ENCODE assay signal across 11 cellular contexts in genomic region chr9:92242115-92242778, GRCh38. TPM values are rescaled to one million over a fixed set of nuclear protein-coding genes. Genes with fewer than 3 reads are reported as not detected.
A peak's percentile ranks its signal among the peaks of the same experiment; 100 is the strongest.
DNase-seq lines count a peak whose midpoint lies in the region; ATAC-seq, FAIRE-seq and TF ChIP-seq lines count a peak whose summit lies in the region.
"Had no signal": no experiment of that assay in that cellular context is flagged by ENCODE, and none has a peak within 500 bp of the region (broad histone marks: within the 10 kb centered on the region; RNA-seq: fewer than 3 reads in every experiment).

No MANE protein-coding gene starts in this region.

- DNase-seq in heart right ventricle (no peak), right atrium auricular region (ENCODE audit: low spot score) (no peak), astrocyte (ENCODE audit: low read depth) (peak; percentile 78), keratinocyte (ENCODE audit: low read depth, low spot score) (no peak), NCI-H345 treated with DMSO at 0.1 percent for 48 hours (lab: John Stamatoyannopoulos, UW; ENCODE audit: unreplicated experiment) (no peak), cerebellar nuclear complex (lab: John Stamatoyannopoulos, UW) (no peak), NCI-H345 (lab: John Stamatoyannopoulos, UW) (no peak)
- no peak for DNase-seq in activated CD4-positive, CD25-positive, alpha-beta regulatory T cell (lab: John Stamatoyannopoulos, UW)
- DNase-seq: erythroblast; NCI-H2029; stimulated activated CD4-positive, alpha-beta T cell treated with anti-CD3 and anti-CD28 coated beads, Interleukin-12 subunit alpha, Interleukin-12 subunit beta, amount 100 ng/mL, for 4 hours had no signal

- H3K4me1 ChIP-seq in heart right ventricle (no peaks in the 10 kb centered on the region), right atrium auricular region (no peaks in the 10 kb centered on the region), astrocyte (ENCODE audit: insufficient read depth, low read length) (peaks cover 47% of the 10 kb centered on the region), keratinocyte (ENCODE audit: control insufficient read depth, extremely low read depth, insufficient read depth, low read length) (peaks cover 3% of the 10 kb centered on the region)

- dilution Hi-C loops in keratinocyte (cut with MboI; ENCODE audit: extremely low pct_ligation_motif_present, low sequenced_read_pairs): no loop called here

- H2AFZ ChIP-seq in astrocyte (ENCODE audit: low read depth, low read length) (no peak overlapping the region), keratinocyte (ENCODE audit: control insufficient read depth, low read length) (no peak overlapping the region)

- H3K4me3 ChIP-seq in heart right ventricle (no peak overlapping the region), right atrium auricular region (no peak overlapping the region), astrocyte (ENCODE audit: insufficient read depth, low read depth, low read length) (no peak overlapping the region), keratinocyte (ENCODE audit: control insufficient read depth in 2 of 3, extremely low read depth in 1 of 3, insufficient read depth in 2 of 3, low read depth in 1 of 3, low read length in 3 of 3) (no peak overlapping the region)

- H3K9ac ChIP-seq in astrocyte (ENCODE audit: low read length) (peak overlapping the region; percentile 17), keratinocyte (ENCODE audit: control insufficient read depth, extremely low read depth, insufficient read depth, low read length) (no peak overlapping the region)

- H3K4me3 Mint-ChIP-seq in astrocyte (ENCODE audit: unreplicated experiment): no peak overlapping the region

- H3K9me3 ChIP-seq in heart right ventricle (no peaks in the 10 kb centered on the region), right atrium auricular region (no peaks in the 10 kb centered on the region), astrocyte (ENCODE audit: insufficient read depth, low read depth, low read length) (no peaks in the 10 kb centered on the region), keratinocyte (ENCODE audit: control insufficient read depth, low read depth, low read length) (no peaks in the 10 kb centered on the region)

- ATAC-seq in heart right ventricle: no peak

- WGBS in heart right ventricle, 2 donors: 65 to 66% methylated on average over 3 of the region's 3 CpGs

- peak in 7 of 9 donors; percentile 9 to 43 (median 26) for TF ChIP-seq CTCF in heart right ventricle (IDR thresholded peaks at IDR 0.05)
- TF ChIP-seq CTCF in right atrium auricular region (IDR thresholded peaks at IDR 0.05): peak in 1 of 2 donors; percentile 42
- peak; percentile 66 for TF ChIP-seq CTCF in astrocyte (IDR thresholded peaks at IDR 0.05; ENCODE audit: insufficient read depth, low read depth, low read length)
- TF ChIP-seq CTCF in keratinocyte (optimal IDR thresholded peaks at IDR 0.05 in 1 of 3, IDR thresholded peaks at IDR 0.05 in 1 of 3, conservative IDR thresholded peaks at IDR 0.05 in 1 of 3; ENCODE audit: extremely low read depth in 1 of 3, insufficient read depth in 2 of 3, low read length in 3 of 3): peak; percentile 12 to 24 (median 18)

- intact Hi-C loops in heart right ventricle (cut with DNase I): loop anchor here in 5 of 10 donors (1.0 to 10.0 kb wide), 4 partner anchors 35 to 107 kb away; no protein-coding TSS in a partner anchor

- H4K20me1 ChIP-seq in astrocyte (ENCODE audit: insufficient read depth, low read length): no peaks in the 10 kb centered on the region
- peaks cover 3% of the 10 kb centered on the region for H4K20me1 ChIP-seq in keratinocyte (ENCODE audit: control insufficient read depth, extremely low read depth, insufficient read depth, low read length)

- H3K36me3 Mint-ChIP-seq in astrocyte (ENCODE audit: low read depth, unreplicated experiment): peaks cover 33% of the 10 kb centered on the region

- peaks cover 0 to 100% (median 96%) of the 10 kb centered on the region in 9 donors for H3K36me3 ChIP-seq in heart right ventricle
- H3K36me3 ChIP-seq in right atrium auricular region: peaks cover 94% of the 10 kb centered on the region
- H3K36me3 ChIP-seq in astrocyte (ENCODE audit: insufficient read depth, low read length): peaks cover 71% of the 10 kb centered on the region
- H3K36me3 ChIP-seq in keratinocyte (ENCODE audit: control insufficient read depth in 2 of 2, extremely low read depth in 1 of 2, insufficient read depth in 2 of 2, low read length in 2 of 2): peaks cover 41 to 87% of the 10 kb centered on the region in 2 experiments

- no peaks in the 10 kb centered on the region for H3K27me3 Mint-ChIP-seq in astrocyte (ENCODE audit: low read depth, unreplicated experiment)

- H3K27me3 ChIP-seq in heart right ventricle (no peaks in the 10 kb centered on the region), right atrium auricular region (no peaks in the 10 kb centered on the region), astrocyte (ENCODE audit: insufficient read depth, low read length) (no peaks in the 10 kb centered on the region), keratinocyte (ENCODE audit: control insufficient read depth, extremely low read depth, insufficient read depth, low read length) (no peaks in the 10 kb centered on the region)

- H3K79me2 ChIP-seq in astrocyte (ENCODE audit: insufficient read depth, low read length) (no peaks in the 10 kb centered on the region), keratinocyte (ENCODE audit: control insufficient read depth, insufficient read depth, low read length) (no peaks in the 10 kb centered on the region)

- no peaks in the 10 kb centered on the region for H3K9me1 ChIP-seq in keratinocyte (ENCODE audit: control insufficient read depth, extremely low read depth, insufficient read depth, low read length)

- H3K27ac Mint-ChIP-seq in astrocyte (ENCODE audit: unreplicated experiment): peak overlapping the region; percentile 59

- H3K4me1 Mint-ChIP-seq in astrocyte (ENCODE audit: low read depth, unreplicated experiment): peaks cover 49% of the 10 kb centered on the region

- H3K9me3 Mint-ChIP-seq in astrocyte (ENCODE audit: unreplicated experiment): no peaks in the 10 kb centered on the region

- H3K4me2 ChIP-seq in astrocyte (ENCODE audit: low read length): peak overlapping the region; percentile 14
- no peak overlapping the region for H3K4me2 ChIP-seq in keratinocyte (ENCODE audit: control insufficient read depth, extremely low read depth, insufficient read depth, low read depth, low read length)

- H3K27ac ChIP-seq in heart right ventricle (no peak overlapping the region), right atrium auricular region (no peak overlapping the region), astrocyte (ENCODE audit: low read depth, low read length) (peak overlapping the region; percentile 56), keratinocyte (ENCODE audit: control insufficient read depth, insufficient read depth, low read length) (no peak overlapping the region)

- FAIRE-seq in astrocyte (lab: Jason Lieb, UNC) (peak; percentile 29), keratinocyte (lab: Jason Lieb, UNC) (no peak)

RNA-seq across cellular contexts. Expression of gene IARS1, which starts 51.2 kb away (rescaled TPM):
- total RNA-seq in heart right ventricle: 10 to 100 TPM; 48.0 to 79.6 (median 62.7) TPM
- 10 to 100 TPM in 1 of 2 donors, 1 to 10 TPM in 1; 9.0 to 54.7 TPM for polyA plus RNA-seq in heart right ventricle
- 10 to 100 TPM; 40.1 to 55.1 TPM for total RNA-seq in right atrium auricular region
- 226 and 232 TPM in 2 replicates for total RNA-seq in astrocyte
- polyA plus RNA-seq in keratinocyte: 60.1 to 88.4 TPM (median 82.4 TPM) in 3 replicates
- polyA plus RNA-seq in keratinocyte (2011; ENCODE audit: low read depth): 95.9 TPM
- 62.1 and 101 TPM in 2 replicates for polyA plus RNA-seq in keratinocyte (2011; cell fraction: cytosol; rRNA removed)
- 162 and 172 TPM in 2 replicates for polyA plus RNA-seq in keratinocyte (2011; cell fraction: nucleus; rRNA removed)
- 99.2 and 114 TPM in 2 replicates for polyA plus RNA-seq in keratinocyte (2012; ENCODE audit: low replicate concordance)
- polyA minus RNA-seq in keratinocyte: 94.9 to 250 TPM (median 106 TPM) in 3 replicates
- 83.6 TPM for polyA minus RNA-seq in keratinocyte (2011; cell fraction: cytosol; rRNA and poly(A)+ RNA removed)
- 108 and 238 TPM in 2 replicates for polyA minus RNA-seq in keratinocyte (2011; cell fraction: nucleus; rRNA and poly(A)+ RNA removed)
